ENCODE assay signal across 8 cellular contexts in the genomic region with DNA sequence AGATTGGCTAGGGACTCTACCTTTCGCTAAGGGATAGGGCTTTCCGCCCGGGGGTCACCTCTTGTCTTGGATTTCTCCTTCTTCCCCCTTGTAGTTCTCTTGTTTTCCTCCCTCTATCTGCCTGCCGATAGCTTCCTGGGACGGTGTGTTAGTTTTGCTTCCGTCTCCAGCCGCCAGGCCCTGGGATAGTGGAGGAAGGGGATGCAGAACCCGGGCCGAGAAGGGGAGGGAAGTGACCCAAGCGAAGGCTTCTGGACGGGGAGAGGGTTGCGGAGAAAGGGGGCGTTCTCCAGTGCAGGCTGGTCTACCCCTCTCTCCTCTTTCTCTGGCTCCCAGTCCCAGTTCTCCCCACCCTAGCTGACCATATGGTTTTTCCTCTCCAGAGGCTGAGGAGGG. TPM values are rescaled to one million over a fixed set of nuclear protein-coding genes. Genes with fewer than 3 reads are reported as not detected.
DNase-seq lines count a peak whose midpoint lies in the region; ATAC-seq, FAIRE-seq and TF ChIP-seq lines count a peak whose summit lies in the region.

No MANE protein-coding gene starts in this region.

- no peak for ATAC-seq in HG03175 (IDR thresholded peaks at IDR 0.05; ENCODE audit: unreplicated experiment)

- H2AFZ ChIP-seq in SK-N-SH (ENCODE audit: low read depth) (peak overlapping the region; percentile 83; the same call in 1 of the 2 replicates), neuronal stem cell (ENCODE audit: low read length) (peak overlapping the region; percentile 77)

- TF ChIP-seq CTCF in SK-N-SH (IDR thresholded peaks at IDR 0.05), result no peak
- TF ChIP-seq CTCF in fibroblast of mammary gland (conservative IDR thresholded peaks at IDR 0.05; ENCODE audit: control insufficient read depth, insufficient read depth, low read depth, low read length), result no peak
- TF ChIP-seq CTCF in D721Med (IDR thresholded peaks at IDR 0.05; ENCODE audit: insufficient read depth, missing control alignments), result no peak

- no peak overlapping the region for H4K8ac ChIP-seq in neuronal stem cell (ENCODE audit: low read depth, low read length)

- H2AK5ac ChIP-seq in neuronal stem cell (ENCODE audit: low read depth, low read length), result no peak overlapping the region

- no peak overlapping the region for H2BK15ac ChIP-seq in neuronal stem cell (ENCODE audit: low read length)

- H4K91ac ChIP-seq in neuronal stem cell (ENCODE audit: low read depth, low read length, poor library complexity), result no peak overlapping the region

- CTCF ChIA-PET in SK-N-SH (lab: Yijun Ruan, JAX), result interaction anchor here (1.0 to 2.9 kb wide), 8 partner anchors 7 to 194 kb away, joined by 3 to 9 read pairs (median 4); no protein-coding TSS in a partner anchor

- H3K9me2 ChIP-seq in SK-N-SH, result no peaks in the 10 kb centered on the region

- H3K9ac ChIP-seq in SK-N-SH (peak overlapping the region; percentile 87), neuronal stem cell (ENCODE audit: low read depth, low read length, poor library complexity) (no peak overlapping the region)

- no peak for FAIRE-seq in D721Med (lab: Jason Lieb, UNC)

- peak overlapping the region; percentile 81 to 85 for H3K4me3 ChIP-seq in SK-N-SH (ENCODE audit: low read depth in 2 of 2, low read length in 1 of 2)
- peak overlapping the region; percentile 76 for H3K4me3 ChIP-seq in fibroblast of mammary gland (ENCODE audit: control insufficient read depth, low read depth, low read length)
- peak overlapping the region; percentile 66 to 90 for H3K4me3 ChIP-seq in neuronal stem cell (ENCODE audit: low read length in 2 of 2)

- no peak for TF ChIP-seq RAD21 in SK-N-SH (IDR thresholded peaks at IDR 0.05; ENCODE audit: low read length)

- H2BK120ac ChIP-seq in neuronal stem cell (ENCODE audit: low read depth, low read length), result no peak overlapping the region

- no peaks in the 10 kb centered on the region for H3K36me3 ChIP-seq in SK-N-SH (replicated peaks in 1 of 2; ENCODE audit: control insufficient read depth in 1 of 2, insufficient read depth in 2 of 2, low read length in 1 of 2)
- peaks cover 5 to 6% of the 10 kb centered on the region in 2 donors for H3K36me3 ChIP-seq in neuronal stem cell (replicated peaks in 1 of 2; ENCODE audit: control insufficient read depth in 2 of 2, insufficient read depth in 2 of 2, low read length in 2 of 2)

- H3K18ac ChIP-seq in neuronal stem cell (ENCODE audit: low read length), result no peak overlapping the region

- H3K4me1 ChIP-seq in SK-N-SH (ENCODE audit: control insufficient read depth in 1 of 2, insufficient read depth in 2 of 2, low read depth in 1 of 2, low read length in 1 of 2), result peaks cover 22 to 39% of the 10 kb centered on the region in 2 experiments; a peak in 3 of 4 replicates
- peaks cover 11 to 16% of the 10 kb centered on the region in 2 donors for H3K4me1 ChIP-seq in neuronal stem cell (ENCODE audit: control insufficient read depth in 2 of 2, insufficient read depth in 1 of 2, low read depth in 1 of 2, low read length in 2 of 2)

- H3K79me2 ChIP-seq in SK-N-SH (ENCODE audit: insufficient read depth), result peaks cover 55% of the 10 kb centered on the region

- no peak for TF ChIP-seq EP300 in SK-N-SH (IDR thresholded peaks at IDR 0.05; ENCODE audit: borderline replicate concordance in 1 of 2, low read depth in 1 of 2, low read length in 1 of 2)

- peaks cover 26% of the 10 kb centered on the region for H3F3A ChIP-seq in SK-N-SH (replicated peaks; ENCODE audit: insufficient read depth)

- 0 out of 2 replicates have a peak, but pooled peaks cover 6% of the 10 kb centered on the region for H4K20me1 ChIP-seq in SK-N-SH (ENCODE audit: insufficient read depth)

- no peak overlapping the region for H2BK5ac ChIP-seq in neuronal stem cell (ENCODE audit: low read length)

- H3K14ac ChIP-seq in neuronal stem cell (ENCODE audit: low read length), result no peak overlapping the region

- H3K4ac ChIP-seq in neuronal stem cell (ENCODE audit: low read length), result no peak overlapping the region

- peak overlapping the region; percentile 87 for H3K4me2 ChIP-seq in SK-N-SH
- peak overlapping the region; percentile 75 for H3K4me2 ChIP-seq in neuronal stem cell (ENCODE audit: insufficient read depth, low read length, poor library complexity, severe bottlenecking)

- DNase-seq in SKM-1 (lab: John Stamatoyannopoulos, UW; ENCODE audit: unreplicated experiment) (peak; percentile 41), SKM-1 treated with dmso at 0.1 percent for 144 hours (lab: John Stamatoyannopoulos, UW; ENCODE audit: unreplicated experiment) (no peak), SK-N-SH (peak; percentile 63), fibroblast of mammary gland (ENCODE audit: low read depth) (no peak), neuronal stem cell (ENCODE audit: low spot score) (no peak), D721Med (ENCODE audit: insufficient read length, low spot score) (no peak), NCI-H2196 (lab: John Stamatoyannopoulos, UW; ENCODE audit: unreplicated experiment) (no peak)

- 2% methylated on average over 13 of the region's 13 CpGs for WGBS in SK-N-SH (ENCODE audit: low lambda C conversion rate)
- no CpG with 5 or more reads among the region's 13 CpGs for WGBS in neuronal stem cell (ENCODE audit: extremely low coverage in 2 of 2, insufficient read length in 2 of 2, insufficient replicate concordance in 1 of 2), 2 donors

- no peak overlapping the region for H2BK12ac ChIP-seq in neuronal stem cell (ENCODE audit: low read length)

- H3K23ac ChIP-seq in neuronal stem cell (ENCODE audit: low read depth, low read length, poor library complexity), result no peak overlapping the region

- POLR2A ChIA-PET in SK-N-SH (lab: Yijun Ruan, JAX), result interaction anchor here (0.6 to 1.9 kb wide), 5 partner anchors 17 to 71 kb away, joined by 3 to 10 read pairs (median 3); a partner anchor contains a TSS

- peak overlapping the region; percentile 39 to 83; a peak in 3 of 4 replicates for H3K27ac ChIP-seq in SK-N-SH (ENCODE audit: low read depth in 2 of 2, low read length in 1 of 2)
- H3K27ac ChIP-seq in neuronal stem cell (replicated peaks; ENCODE audit: low read length), result no peak overlapping the region

- no peaks in the 10 kb centered on the region for H3K79me1 ChIP-seq in neuronal stem cell (ENCODE audit: low read depth, low read length)

- H3K9me3 ChIP-seq in SK-N-SH, result no peaks in the 10 kb centered on the region
- H3K9me3 ChIP-seq in neuronal stem cell (replicated peaks in 1 of 2; ENCODE audit: control insufficient read depth in 2 of 2, insufficient read depth in 1 of 2, low read depth in 1 of 2, low read length in 2 of 2), result no peaks in the 10 kb centered on the region

- H3K27me3 ChIP-seq in SK-N-SH (ENCODE audit: insufficient read depth) (no peaks in the 10 kb centered on the region), neuronal stem cell (ENCODE audit: control insufficient read depth in 3 of 3, insufficient read depth in 3 of 3, low read depth in 1 of 3, low read length in 3 of 3) (no peaks in the 10 kb centered on the region)

TF ChIP-seq in SK-N-SH, 30 proteins besides CTCF, POLR2A, EP300 and RAD21 (continues in another document):
- TF ChIP-seq TAF1 (IDR thresholded peaks at IDR 0.05; ENCODE audit: borderline replicate concordance, low read depth, low read length) (no peak), POLR2AphosphoS5 (IDR thresholded peaks at IDR 0.05; ENCODE audit: low read depth, low read length) (no peak), EZH2phosphoT487 (IDR thresholded peaks at IDR 0.05; ENCODE audit: borderline replicate concordance, low read depth) (no peak), RCOR1 (IDR thresholded peaks at IDR 0.05; ENCODE audit: low read length) (no peak), TCF12 (IDR thresholded peaks at IDR 0.05) (no peak), GABPA (IDR thresholded peaks at IDR 0.05; ENCODE audit: low read depth) (no peak)
- TF ChIP-seq, protein P1, sequence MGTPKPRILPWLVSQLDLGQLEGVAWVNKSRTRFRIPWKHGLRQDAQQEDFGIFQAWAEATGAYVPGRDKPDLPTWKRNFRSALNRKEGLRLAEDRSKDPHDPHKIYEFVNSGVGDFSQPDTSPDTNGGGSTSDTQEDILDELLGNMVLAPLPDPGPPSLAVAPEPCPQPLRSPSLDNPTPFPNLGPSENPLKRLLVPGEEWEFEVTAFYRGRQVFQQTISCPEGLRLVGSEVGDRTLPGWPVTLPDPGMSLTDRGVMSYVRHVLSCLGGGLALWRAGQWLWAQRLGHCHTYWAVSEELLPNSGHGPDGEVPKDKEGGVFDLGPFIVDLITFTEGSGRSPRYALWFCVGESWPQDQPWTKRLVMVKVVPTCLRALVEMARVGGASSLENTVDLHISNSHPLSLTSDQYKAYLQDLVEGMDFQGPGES (IDR thresholded peaks at IDR 0.05; ENCODE audit: low read depth, low read length), result no peak
- TF ChIP-seq, protein P2, sequence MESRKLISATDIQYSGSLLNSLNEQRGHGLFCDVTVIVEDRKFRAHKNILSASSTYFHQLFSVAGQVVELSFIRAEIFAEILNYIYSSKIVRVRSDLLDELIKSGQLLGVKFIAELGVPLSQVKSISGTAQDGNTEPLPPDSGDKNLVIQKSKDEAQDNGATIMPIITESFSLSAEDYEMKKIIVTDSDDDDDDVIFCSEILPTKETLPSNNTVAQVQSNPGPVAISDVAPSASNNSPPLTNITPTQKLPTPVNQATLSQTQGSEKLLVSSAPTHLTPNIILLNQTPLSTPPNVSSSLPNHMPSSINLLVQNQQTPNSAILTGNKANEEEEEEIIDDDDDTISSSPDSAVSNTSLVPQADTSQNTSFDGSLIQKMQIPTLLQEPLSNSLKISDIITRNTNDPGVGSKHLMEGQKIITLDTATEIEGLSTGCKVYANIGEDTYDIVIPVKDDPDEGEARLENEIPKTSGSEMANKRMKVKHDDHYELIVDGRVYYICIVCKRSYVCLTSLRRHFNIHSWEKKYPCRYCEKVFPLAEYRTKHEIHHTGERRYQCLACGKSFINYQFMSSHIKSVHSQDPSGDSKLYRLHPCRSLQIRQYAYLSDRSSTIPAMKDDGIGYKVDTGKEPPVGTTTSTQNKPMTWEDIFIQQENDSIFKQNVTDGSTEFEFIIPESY (IDR thresholded peaks at IDR 0.05; ENCODE audit: borderline replicate concordance, low read depth), result no peak

RNA-seq across cellular contexts. Expression of a gene that starts 0.9 kb away (rescaled TPM):
- 20.6 and 27.9 TPM in 2 replicates for polyA plus RNA-seq in SK-N-SH (2012; rRNA removed)
- polyA plus RNA-seq in SK-N-SH (2012; cell fraction: cytosol; rRNA removed), result 21.1 and 22.1 TPM in 2 replicates
- polyA plus RNA-seq in SK-N-SH (2012; cell fraction: nucleus; rRNA removed), result 28.8 and 43.7 TPM in 2 replicates
- 8.1 TPM for polyA plus RNA-seq in neuronal stem cell (2013, experiment 1 of 2)
- 8.3 TPM for polyA plus RNA-seq in neuronal stem cell (2013, experiment 2 of 2)

RNA-seq across cellular contexts. Expression of a gene that starts 29.8 kb away (rescaled TPM):
- 0.36 and 0.44 TPM in 2 replicates for polyA plus RNA-seq in SK-N-SH (2012; rRNA removed)
- 0.12 and 0.64 TPM in 2 replicates for polyA plus RNA-seq in SK-N-SH (2012; cell fraction: cytosol; rRNA removed)
- polyA plus RNA-seq in SK-N-SH (2012; cell fraction: nucleus; rRNA removed), result 1.4 and 1.5 TPM in 2 replicates
- polyA plus RNA-seq in neuronal stem cell (2013, experiment 1 of 2), result 5.6 TPM
- 5.6 TPM for polyA plus RNA-seq in neuronal stem cell (2013, experiment 2 of 2)

Comparison
In these comparisons a context has a peak if more than half of its experiments do, and no peak if none do; other contexts are left out.
1. DNase-seq: peak in SKM-1 (single experiment) and SK-N-SH (single experiment); none in SKM-1 treated with dmso at 0.1 percent for 144 hours (single experiment), fibroblast of mammary gland (single experiment), neuronal stem cell (single experiment), D721Med (single experiment) and NCI-H2196 (single experiment).
2. Peak in every context shown above with its lines, with median percentiles within 50 percentile points of each other: H3K4me3 ChIP-seq.